Comparison of ENCODE assay signal across 18 cellular contexts in genomic region chr6:131955192-131955591, GRCh38. TPM values are rescaled to one million over a fixed set of nuclear protein-coding genes. Genes with fewer than 3 reads are reported as not detected.
DNase-seq lines count a peak whose midpoint lies in the region; ATAC-seq and TF ChIP-seq lines count a peak whose summit lies in the region.
"Had no signal": no experiment of that assay in that cellular context is flagged by ENCODE, and none has a peak within 500 bp of the region (broad histone marks: within the 10 kb centered on the region; RNA-seq: fewer than 3 reads in every experiment).

No MANE protein-coding gene starts in this region.

- no peak overlapping the region for H3K9ac ChIP-seq in adipocyte (ENCODE audit: low read length)

- peaks cover 3% of the 10 kb centered on the region for H3K79me2 ChIP-seq in GM23338 (replicated peaks; ENCODE audit: insufficient read depth)

- ATAC-seq in GM23338 = no peak
- no peak for ATAC-seq in left lung
- no peak for ATAC-seq in GM18909 (IDR thresholded peaks at IDR 0.05; ENCODE audit: poor library complexity, unreplicated experiment)
- ATAC-seq in GM21825 (IDR thresholded peaks at IDR 0.05; ENCODE audit: unreplicated experiment) = no peak
- ATAC-seq: stimulated activated naive CD8-positive, alpha-beta T cell treated with anti-CD3 and anti-CD28 coated beads, Interleukin-15, Interleukin-2, amounts not matched to agents 100 U/mL and 50 U/mL, for 24 hours had no signal

- no peaks in the 10 kb centered on the region for H3K9me3 ChIP-seq in adipocyte (ENCODE audit: control insufficient read depth, low read length)
- H3K9me3 ChIP-seq in left lung = no peaks in the 10 kb centered on the region
- no peaks in the 10 kb centered on the region for H3K9me3 ChIP-seq in spleen

- H3K27ac Mint-ChIP-seq in GM23338 = no peak overlapping the region
- H3K27ac Mint-ChIP-seq: activated naive CD8-positive, alpha-beta T cell treated with anti-CD3 and anti-CD28 coated beads for 36 hours had no signal

- H3K4me2 ChIP-seq in GM23338 = peak overlapping the region; percentile 41

- DNase-seq in GM23338 (ENCODE audit: low spot score) = no peak
- DNase-seq in adipocyte (ENCODE audit: low read depth) = no peak
- no peak for DNase-seq in left lung
- no peak for DNase-seq in spleen
- no peak for DNase-seq in UCSD-AML1 (lab: John Stamatoyannopoulos, UW; ENCODE audit: unreplicated experiment)
- DNase-seq in kidney tubule cell (ENCODE audit: low spot score) = no peak
- DNase-seq: activated CD4-positive, alpha-beta T cell treated with anti-CD3 and anti-CD28 coated beads for 4 hours; activated naive CD8-positive, alpha-beta T cell treated with anti-CD3 and anti-CD28 coated beads for 36 hours; cerebellar nuclear complex; DMS53; hippocampal formation; Kasumi-1; NCI-H1694; stimulated activated naive CD8-positive, alpha-beta T cell treated with anti-CD3 and anti-CD28 coated beads, Interleukin-15, Interleukin-2, amounts not matched to agents 100 U/mL and 50 U/mL, for 24 hours had no signal

- intact Hi-C loops in left lung (cut with DNase I) (no loop called here), spleen (cut with DNase I; ENCODE audit: low total_unique reads) (no loop called here)

- H3F3A ChIP-seq in GM23338 (replicated peaks; ENCODE audit: low read depth) = no peaks in the 10 kb centered on the region

- no peak overlapping the region for H3K4me3 Mint-ChIP-seq in GM23338
- H3K4me3 Mint-ChIP-seq: activated naive CD8-positive, alpha-beta T cell treated with anti-CD3 and anti-CD28 coated beads for 36 hours had no signal

- H3K27me3 ChIP-seq in GM23338 (ENCODE audit: insufficient read depth) (no peaks in the 10 kb centered on the region), adipocyte (replicated peaks; ENCODE audit: control insufficient read depth, insufficient read depth, low read length) (no peaks in the 10 kb centered on the region), left lung (peaks cover 0 to 33% of the 10 kb centered on the region in 2 donors), spleen (replicated peaks in 1 of 7) (peaks cover 0 to 32% (median 9%) of the 10 kb centered on the region in 7 donors)

- H3K4me3 ChIP-seq in GM23338 (0 out of 2 replicates have a peak overlapping the region, but pooled peaks have one; percentile 2), adipocyte (ENCODE audit: low read length) (peak overlapping the region; percentile 28), left lung (no peak overlapping the region), spleen (peak overlapping the region in 2 of 8 donors; percentile 10 to 14)

- 52 to 71% (median 58%) methylated on average over 6 of the region's 6 CpGs for WGBS in spleen, 5 donors

- no peak for TF ChIP-seq CTCF in GM23338 (conservative IDR thresholded peaks at IDR 0.05; ENCODE audit: low read depth in 2 of 2)
- no peak for TF ChIP-seq CTCF in left lung (IDR thresholded peaks at IDR 0.05)
- no peak for TF ChIP-seq CTCF in spleen (IDR thresholded peaks at IDR 0.05 in 8 of 11, conservative IDR thresholded peaks at IDR 0.05 in 3 of 11)

- H2AFZ ChIP-seq in GM23338 = no peak overlapping the region

- no peak for TF ChIP-seq POLR2A in spleen (IDR thresholded peaks at IDR 0.05)

- no peaks in the 10 kb centered on the region for H4K20me1 ChIP-seq in GM23338 (replicated peaks; ENCODE audit: insufficient read depth)

- H3K9me2 ChIP-seq in GM23338 (ENCODE audit: insufficient read depth) = no peaks in the 10 kb centered on the region

- H3K4me1 Mint-ChIP-seq in GM23338 = peaks cover 52% of the 10 kb centered on the region

- H3K27ac ChIP-seq in GM23338 (ENCODE audit: low read depth) (peak overlapping the region; percentile 10), left lung (peak overlapping the region; percentile 31 to 37), spleen (peak overlapping the region in 7 of 8 donors; percentile 1 to 72 (median 56))

- peaks cover 2% of the 10 kb centered on the region; the same call in 1 of the 3 replicates for H3K9me3 Mint-ChIP-seq in GM23338
- H3K9me3 Mint-ChIP-seq: activated naive CD8-positive, alpha-beta T cell treated with anti-CD3 and anti-CD28 coated beads for 36 hours; neural crest cell had no signal

- H3K4me1 ChIP-seq in GM23338 (ENCODE audit: insufficient read depth) (peaks cover 46% of the 10 kb centered on the region), adipocyte (ENCODE audit: control insufficient read depth, insufficient read depth, low read length) (peaks cover 28% of the 10 kb centered on the region), left lung (peaks cover 0 to 19% of the 10 kb centered on the region in 2 donors), spleen (peaks cover 4 to 38% (median 8%) of the 10 kb centered on the region in 6 donors)

- H3K36me3 ChIP-seq in GM23338 (ENCODE audit: insufficient read depth) (no peaks in the 10 kb centered on the region), adipocyte (ENCODE audit: control insufficient read depth, insufficient read depth, low read length, severe bottlenecking) (no peaks in the 10 kb centered on the region), left lung (no peaks in the 10 kb centered on the region), spleen (peaks cover 0 to 3% (median 0%) of the 10 kb centered on the region in 6 donors)

- peaks cover 4% of the 10 kb centered on the region for H3K36me3 Mint-ChIP-seq in GM23338 (ENCODE audit: low read depth)
- H3K36me3 Mint-ChIP-seq: activated naive CD8-positive, alpha-beta T cell treated with anti-CD3 and anti-CD28 coated beads for 36 hours had no signal

- peaks cover 19% of the 10 kb centered on the region for H3K27me3 Mint-ChIP-seq in GM23338 (ENCODE audit: insufficient read depth, low read depth, poor library complexity)

TF ChIP-seq in GM23338, 12 proteins besides CTCF, POLR2A, EP300 and RAD21 (continues in another document):
- TF ChIP-seq EZH2 (IDR thresholded peaks at IDR 0.05; ENCODE audit: low read depth, unreplicated experiment) (no peak), POLR2AphosphoS5 (IDR thresholded peaks at IDR 0.05; ENCODE audit: low read depth) (no peak), ETS1 (IDR thresholded peaks at IDR 0.05) (no peak)

RNA-seq across cellular contexts. Expression of gene CCN2, which starts 4.0 kb away (rescaled TPM):
- 159 and 177 TPM in 2 replicates for total RNA-seq in GM23338 (2014; rRNA removed; shearing (Covaris generic))
- polyA plus RNA-seq in GM23338 (2016; fragmentation: Nextera tagmentation; extraction: Ambion mirVana) = 113 and 128 TPM in 2 replicates
- 100 to 1,000 TPM in 1 of 2 donors, 10 to 100 TPM in 1; 66.5 to 282 TPM for total RNA-seq in left lung
- 100 to 1,000 TPM; 253 to 556 (median 319) TPM for total RNA-seq in spleen
- polyA plus RNA-seq in spleen = 100 to 1,000 TPM in 1 of 3 donors, 10 to 100 TPM in 2; 20.6 to 115 (median 74.2) TPM
- total RNA-seq: activated naive CD8-positive, alpha-beta T cell treated with anti-CD3 and anti-CD28 coated beads for 36 hours; T-helper 2 cell treated with Interferon-gamma antibody and Interleukin-4, amounts not matched to agents 100 ng/mL and 5 ng/mL, for 36 hours had no signal

Comparison
In these comparisons a context has a peak if more than half of its experiments do, and no peak if none do; other contexts are left out.
1. H3K4me3 ChIP-seq: peak in GM23338 (single experiment) and adipocyte (single experiment); none in left lung (0 of 2).
2. Peak in every context shown above with its lines, with median percentiles within 50 percentile points of each other: H3K27ac ChIP-seq.